ENCODE assay signal across 22 cellular contexts in the genomic region with DNA sequence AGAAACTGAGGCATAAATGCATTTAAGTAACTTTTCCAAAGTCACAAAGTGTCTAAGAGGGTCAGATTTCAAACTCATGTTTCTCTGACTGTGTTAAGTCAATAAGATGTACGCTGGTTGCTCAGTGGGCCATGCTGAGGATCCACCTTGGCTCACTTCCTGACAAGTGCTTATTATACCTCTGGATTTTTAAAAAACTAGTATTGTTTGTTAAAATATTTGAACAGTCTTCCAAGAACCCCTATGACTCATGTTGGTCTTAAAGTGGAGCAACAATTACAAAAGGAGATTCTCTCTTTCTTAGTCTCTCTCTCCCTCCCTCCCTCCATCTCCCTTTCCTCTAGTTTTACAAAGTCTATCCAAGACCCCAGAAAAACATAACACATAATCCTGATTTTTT.
A peak's percentile ranks its signal among the peaks of the same experiment; 100 is the strongest.
DNase-seq lines count a peak whose midpoint lies in the region; ATAC-seq, FAIRE-seq and TF ChIP-seq lines count a peak whose summit lies in the region.
"Had no signal": no experiment of that assay in that cellular context is flagged by ENCODE, and none has a peak within 500 bp of the region (broad histone marks: within the 10 kb centered on the region; RNA-seq: fewer than 3 reads in every experiment).

No MANE protein-coding gene starts in this region.

- H3K27me3 Mint-ChIP-seq in astrocyte (ENCODE audit: low read depth, unreplicated experiment), result peaks cover 2% of the 10 kb centered on the region

- H3K79me2 ChIP-seq in astrocyte (ENCODE audit: insufficient read depth, low read length), result no peaks in the 10 kb centered on the region

- TF ChIP-seq CTCF in astrocyte (IDR thresholded peaks at IDR 0.05; ENCODE audit: insufficient read depth, low read depth, low read length) (no peak), left ventricle myocardium inferior (IDR thresholded peaks at IDR 0.05; ENCODE audit: borderline replicate concordance) (no peak)

- H3K4me3 Mint-ChIP-seq in astrocyte (ENCODE audit: unreplicated experiment), result no peak overlapping the region
- H3K4me3 Mint-ChIP-seq: CD4-positive, alpha-beta T cell had no signal

- no peaks in the 10 kb centered on the region for H3K36me3 Mint-ChIP-seq in astrocyte (ENCODE audit: low read depth, unreplicated experiment)

- H3K36me3 ChIP-seq in astrocyte (ENCODE audit: insufficient read depth, low read length) (no peaks in the 10 kb centered on the region), left ventricle myocardium inferior (no peaks in the 10 kb centered on the region)
- H3K36me3 ChIP-seq: BLaER1, Peyer's patch had no signal

- DNase-seq in M059J (ENCODE audit: low read depth) (peak; percentile 37), astrocyte (ENCODE audit: low read depth) (peak; percentile 57), fibroblast of peridontal ligament (ENCODE audit: extremely low read depth) (peak; percentile 54), NCI-H1092 treated with DMSO at 0.1 percent for 48 hours (lab: John Stamatoyannopoulos, UW) (no peak), dedifferentiated amniotic fluid mesenchymal stem cell (ENCODE audit: extremely low spot score) (no peak), left ventricle myocardium inferior (no peak)
- DNase-seq: CD4-positive, alpha-beta T cell; COR-L47; DMS79; GOT3; HCEC 1CT; Karpas-422; NCI-H1092; NCI-H1436 treated with DMSO at 0.1 percent for 48 hours; NCI-H2029; NCI-H524 treated with DMSO at 0.1 percent for 48 hours; NCI-H82; Peyer's patch; Right ventricle myocardium superior had no signal

- no peaks in the 10 kb centered on the region for H3K9me3 ChIP-seq in astrocyte (ENCODE audit: insufficient read depth, low read depth, low read length)
- peaks cover 8% of the 10 kb centered on the region for H3K9me3 ChIP-seq in left ventricle myocardium inferior (replicated peaks)
- H3K9me3 ChIP-seq: BLaER1, Peyer's patch had no signal

- no peak for ATAC-seq in GM18511 (IDR thresholded peaks at IDR 0.05; ENCODE audit: unreplicated experiment)
- ATAC-seq: GM12878 had no signal

- H2AFZ ChIP-seq in astrocyte (ENCODE audit: low read depth, low read length), result no peak overlapping the region

- peaks cover 6% of the 10 kb centered on the region for H3K9me3 Mint-ChIP-seq in astrocyte (ENCODE audit: unreplicated experiment)

- no peak overlapping the region for H3K9ac ChIP-seq in astrocyte (ENCODE audit: low read length)
- H3K9ac ChIP-seq: BLaER1 had no signal

- no peak overlapping the region for H3K27ac Mint-ChIP-seq in astrocyte (ENCODE audit: unreplicated experiment)
- H3K27ac Mint-ChIP-seq: CD4-positive, alpha-beta T cell had no signal

- no peaks in the 10 kb centered on the region for H3K4me1 ChIP-seq in astrocyte (ENCODE audit: insufficient read depth, low read length)
- no peaks in the 10 kb centered on the region for H3K4me1 ChIP-seq in left ventricle myocardium inferior
- H3K4me1 ChIP-seq: BLaER1, Peyer's patch had no signal

- no peak overlapping the region for H3K27ac ChIP-seq in astrocyte (ENCODE audit: low read depth, low read length)
- H3K27ac ChIP-seq in left ventricle myocardium inferior (replicated peaks), result no peak overlapping the region
- H3K27ac ChIP-seq: BLaER1, Peyer's patch had no signal

- intact Hi-C loops in left ventricle myocardium inferior (cut with micrococcal nuclease), result no loop called here

- no peaks in the 10 kb centered on the region for H4K20me1 ChIP-seq in astrocyte (ENCODE audit: insufficient read depth, low read length)
- H4K20me1 ChIP-seq: BLaER1 had no signal

- FAIRE-seq in astrocyte (lab: Jason Lieb, UNC), result no peak
- FAIRE-seq: GM12878 had no signal

- H3K4me3 ChIP-seq in astrocyte (ENCODE audit: insufficient read depth, low read depth, low read length) (no peak overlapping the region), left ventricle myocardium inferior (no peak overlapping the region)
- H3K4me3 ChIP-seq: BLaER1, GM12878, Peyer's patch had no signal

- H3K27me3 ChIP-seq in astrocyte (ENCODE audit: insufficient read depth, low read length) (no peaks in the 10 kb centered on the region), left ventricle myocardium inferior (ENCODE audit: low read depth) (no peaks in the 10 kb centered on the region)
- H3K27me3 ChIP-seq: BLaER1, Peyer's patch had no signal

- no peak overlapping the region for H3K4me2 ChIP-seq in astrocyte (ENCODE audit: low read length)
- H3K4me2 ChIP-seq: BLaER1 had no signal

- peaks cover 2% of the 10 kb centered on the region for H3K4me1 Mint-ChIP-seq in astrocyte (ENCODE audit: low read depth, unreplicated experiment)

Comparison
In these comparisons a context has a peak if more than half of its experiments do, and no peak if none do; other contexts are left out.
1. DNase-seq: peak in M059J (single experiment), astrocyte (single experiment) and fibroblast of peridontal ligament (single experiment); none in NCI-H1092 treated with DMSO at 0.1 percent for 48 hours (single experiment), dedifferentiated amniotic fluid mesenchymal stem cell (single experiment) and left ventricle myocardium inferior (single experiment).